1 cellular context compared by ENCODE assay signal in the genomic region with DNA sequence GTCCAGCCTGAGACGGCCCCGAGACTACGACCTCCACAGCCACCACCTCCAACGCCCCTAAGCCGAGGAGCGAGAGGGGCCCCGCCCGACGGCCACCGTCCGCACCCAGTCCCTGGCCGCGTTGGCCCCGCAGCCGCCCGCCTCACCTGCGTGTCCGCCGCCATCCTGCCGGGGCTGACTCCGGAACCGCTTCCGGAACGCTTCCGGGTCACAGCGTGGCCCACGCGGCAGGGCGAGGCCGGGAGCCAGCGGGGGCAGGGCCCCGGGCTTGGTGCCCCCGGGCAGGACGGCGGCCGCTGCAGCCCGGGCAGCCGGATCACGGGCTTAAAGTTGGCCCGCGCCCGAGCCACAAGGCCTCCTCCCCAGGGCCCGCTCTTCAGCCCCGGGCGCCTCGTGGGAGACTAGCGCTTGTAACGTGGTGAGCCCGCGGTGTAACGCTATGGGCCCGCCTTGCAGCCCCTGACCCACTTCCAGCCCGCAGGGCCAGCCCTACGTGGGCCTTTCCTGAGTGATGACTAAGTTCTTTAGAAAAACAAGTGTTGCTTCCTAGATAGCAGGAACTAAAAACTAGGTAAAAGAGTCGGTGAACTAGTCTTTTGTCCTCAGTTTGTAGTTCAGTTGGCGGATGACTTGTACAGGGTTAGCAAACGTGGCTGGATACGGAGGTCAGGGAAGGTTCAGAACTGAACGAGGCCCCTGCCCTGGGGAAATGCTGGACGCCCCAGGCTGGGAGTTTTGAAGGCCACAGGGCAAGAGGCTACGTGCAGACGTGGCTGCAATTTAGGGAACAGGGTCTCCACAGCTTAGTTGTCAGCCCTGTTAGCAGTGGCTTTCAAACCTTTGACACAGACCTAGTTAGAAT.
TF ChIP-seq lines count a peak whose summit lies in the region.

A gene with protein sequence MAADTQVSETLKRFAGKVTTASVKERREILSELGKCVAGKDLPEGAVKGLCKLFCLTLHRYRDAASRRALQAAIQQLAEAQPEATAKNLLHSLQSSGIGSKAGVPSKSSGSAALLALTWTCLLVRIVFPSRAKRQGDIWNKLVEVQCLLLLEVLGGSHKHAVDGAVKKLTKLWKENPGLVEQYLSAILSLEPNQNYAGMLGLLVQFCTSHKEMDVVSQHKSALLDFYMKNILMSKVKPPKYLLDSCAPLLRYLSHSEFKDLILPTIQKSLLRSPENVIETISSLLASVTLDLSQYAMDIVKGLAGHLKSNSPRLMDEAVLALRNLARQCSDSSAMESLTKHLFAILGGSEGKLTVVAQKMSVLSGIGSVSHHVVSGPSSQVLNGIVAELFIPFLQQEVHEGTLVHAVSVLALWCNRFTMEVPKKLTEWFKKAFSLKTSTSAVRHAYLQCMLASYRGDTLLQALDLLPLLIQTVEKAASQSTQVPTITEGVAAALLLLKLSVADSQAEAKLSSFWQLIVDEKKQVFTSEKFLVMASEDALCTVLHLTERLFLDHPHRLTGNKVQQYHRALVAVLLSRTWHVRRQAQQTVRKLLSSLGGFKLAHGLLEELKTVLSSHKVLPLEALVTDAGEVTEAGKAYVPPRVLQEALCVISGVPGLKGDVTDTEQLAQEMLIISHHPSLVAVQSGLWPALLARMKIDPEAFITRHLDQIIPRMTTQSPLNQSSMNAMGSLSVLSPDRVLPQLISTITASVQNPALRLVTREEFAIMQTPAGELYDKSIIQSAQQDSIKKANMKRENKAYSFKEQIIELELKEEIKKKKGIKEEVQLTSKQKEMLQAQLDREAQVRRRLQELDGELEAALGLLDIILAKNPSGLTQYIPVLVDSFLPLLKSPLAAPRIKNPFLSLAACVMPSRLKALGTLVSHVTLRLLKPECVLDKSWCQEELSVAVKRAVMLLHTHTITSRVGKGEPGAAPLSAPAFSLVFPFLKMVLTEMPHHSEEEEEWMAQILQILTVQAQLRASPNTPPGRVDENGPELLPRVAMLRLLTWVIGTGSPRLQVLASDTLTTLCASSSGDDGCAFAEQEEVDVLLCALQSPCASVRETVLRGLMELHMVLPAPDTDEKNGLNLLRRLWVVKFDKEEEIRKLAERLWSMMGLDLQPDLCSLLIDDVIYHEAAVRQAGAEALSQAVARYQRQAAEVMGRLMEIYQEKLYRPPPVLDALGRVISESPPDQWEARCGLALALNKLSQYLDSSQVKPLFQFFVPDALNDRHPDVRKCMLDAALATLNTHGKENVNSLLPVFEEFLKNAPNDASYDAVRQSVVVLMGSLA (N-terminal part only) (minus strand): TSS at position 182 of the 862 bp plus-strand sequence. CDS start 18 bp downstream, at position 164.

TF ChIP-seq in HCT116, 20 proteins besides CTCF, POLR2A, EP300 and RAD21 (continued from another document):
- TF ChIP-seq YY1 (IDR thresholded peaks at IDR 0.05; ENCODE audit: extremely low read depth, insufficient replicate concordance, low read depth, low read length) (peak; percentile 94), ZFX (IDR thresholded peaks at IDR 0.05) (peak; percentile 95), EZH2phosphoT487 (IDR thresholded peaks at IDR 0.05; ENCODE audit: borderline replicate concordance) (no peak), ELF1 (IDR thresholded peaks at IDR 0.05; ENCODE audit: borderline replicate concordance, low read depth) (no peak), JUND (IDR thresholded peaks at IDR 0.05) (no peak), TCF7L2 (IDR thresholded peaks at IDR 0.05; ENCODE audit: borderline replicate concordance, extremely low read depth, insufficient read depth, insufficient read length) (no peak), CEBPB (IDR thresholded peaks at IDR 0.05; ENCODE audit: low read depth) (no peak), SRF (IDR thresholded peaks at IDR 0.05; ENCODE audit: low read depth) (no peak), EZH2 (IDR thresholded peaks at IDR 0.05) (no peak), SIN3A (IDR thresholded peaks at IDR 0.05; ENCODE audit: low read depth) (no peak), CBX3 (IDR thresholded peaks at IDR 0.05; ENCODE audit: low read depth) (no peak), EGR1 (IDR thresholded peaks at IDR 0.05; ENCODE audit: low read depth) (no peak)
- TF ChIP-seq, protein P1, sequence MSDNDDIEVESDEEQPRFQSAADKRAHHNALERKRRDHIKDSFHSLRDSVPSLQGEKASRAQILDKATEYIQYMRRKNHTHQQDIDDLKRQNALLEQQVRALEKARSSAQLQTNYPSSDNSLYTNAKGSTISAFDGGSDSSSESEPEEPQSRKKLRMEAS (IDR thresholded peaks at IDR 0.05), result no peak
- TF ChIP-seq, protein P2, sequence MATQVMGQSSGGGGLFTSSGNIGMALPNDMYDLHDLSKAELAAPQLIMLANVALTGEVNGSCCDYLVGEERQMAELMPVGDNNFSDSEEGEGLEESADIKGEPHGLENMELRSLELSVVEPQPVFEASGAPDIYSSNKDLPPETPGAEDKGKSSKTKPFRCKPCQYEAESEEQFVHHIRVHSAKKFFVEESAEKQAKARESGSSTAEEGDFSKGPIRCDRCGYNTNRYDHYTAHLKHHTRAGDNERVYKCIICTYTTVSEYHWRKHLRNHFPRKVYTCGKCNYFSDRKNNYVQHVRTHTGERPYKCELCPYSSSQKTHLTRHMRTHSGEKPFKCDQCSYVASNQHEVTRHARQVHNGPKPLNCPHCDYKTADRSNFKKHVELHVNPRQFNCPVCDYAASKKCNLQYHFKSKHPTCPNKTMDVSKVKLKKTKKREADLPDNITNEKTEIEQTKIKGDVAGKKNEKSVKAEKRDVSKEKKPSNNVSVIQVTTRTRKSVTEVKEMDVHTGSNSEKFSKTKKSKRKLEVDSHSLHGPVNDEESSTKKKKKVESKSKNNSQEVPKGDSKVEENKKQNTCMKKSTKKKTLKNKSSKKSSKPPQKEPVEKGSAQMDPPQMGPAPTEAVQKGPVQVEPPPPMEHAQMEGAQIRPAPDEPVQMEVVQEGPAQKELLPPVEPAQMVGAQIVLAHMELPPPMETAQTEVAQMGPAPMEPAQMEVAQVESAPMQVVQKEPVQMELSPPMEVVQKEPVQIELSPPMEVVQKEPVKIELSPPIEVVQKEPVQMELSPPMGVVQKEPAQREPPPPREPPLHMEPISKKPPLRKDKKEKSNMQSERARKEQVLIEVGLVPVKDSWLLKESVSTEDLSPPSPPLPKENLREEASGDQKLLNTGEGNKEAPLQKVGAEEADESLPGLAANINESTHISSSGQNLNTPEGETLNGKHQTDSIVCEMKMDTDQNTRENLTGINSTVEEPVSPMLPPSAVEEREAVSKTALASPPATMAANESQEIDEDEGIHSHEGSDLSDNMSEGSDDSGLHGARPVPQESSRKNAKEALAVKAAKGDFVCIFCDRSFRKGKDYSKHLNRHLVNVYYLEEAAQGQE (IDR thresholded peaks at IDR 0.05; ENCODE audit: low read depth), result no peak
- TF ChIP-seq, protein P3, sequence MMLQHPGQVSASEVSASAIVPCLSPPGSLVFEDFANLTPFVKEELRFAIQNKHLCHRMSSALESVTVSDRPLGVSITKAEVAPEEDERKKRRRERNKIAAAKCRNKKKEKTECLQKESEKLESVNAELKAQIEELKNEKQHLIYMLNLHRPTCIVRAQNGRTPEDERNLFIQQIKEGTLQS (IDR thresholded peaks at IDR 0.05), result no peak
TF ChIP-seq in HCT116: peak in this region for 4.
